8 cellular contexts compared by ENCODE assay signal in the genomic region with DNA sequence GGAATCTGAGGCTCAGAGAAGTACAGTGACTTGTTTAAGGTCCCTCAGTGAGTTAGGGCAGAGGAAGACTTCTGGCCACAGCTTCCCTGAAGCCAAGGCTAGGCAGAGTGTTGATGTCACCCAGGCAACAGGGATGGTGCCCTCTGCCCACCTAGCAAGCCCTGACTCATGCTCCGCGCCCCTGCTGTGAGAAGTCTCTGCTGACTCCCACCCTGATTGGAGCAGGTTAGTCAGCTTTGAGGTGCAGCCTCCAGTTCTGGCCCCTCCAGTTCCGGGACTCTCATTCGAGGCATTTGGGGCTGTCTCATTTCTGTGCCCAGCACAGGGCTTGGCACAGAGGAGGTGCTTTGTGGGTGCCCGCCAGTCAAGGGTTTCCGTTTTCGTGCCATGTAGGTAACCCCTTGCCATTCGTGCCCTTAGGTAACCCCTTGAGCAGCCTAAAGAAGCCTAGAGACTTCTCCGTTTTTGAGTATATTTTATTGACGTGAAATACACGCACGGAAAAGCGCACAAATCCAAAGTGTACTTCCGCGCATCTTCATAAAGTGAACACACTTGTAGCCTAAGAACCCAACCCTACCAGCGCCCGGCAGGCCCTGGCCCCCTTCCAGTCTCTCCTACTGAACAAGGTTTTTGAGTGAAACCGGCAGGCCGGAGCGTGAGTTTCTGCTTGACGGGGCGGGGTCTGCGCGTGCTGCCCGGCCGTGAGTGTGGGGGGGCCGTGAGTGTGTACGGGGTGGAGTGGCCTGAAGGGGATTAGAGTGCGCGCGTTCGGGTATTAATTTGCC. TPM values are rescaled to one million over a fixed set of nuclear protein-coding genes. Genes with fewer than 3 reads are reported as not detected.
DNase-seq lines count a peak whose midpoint lies in the region; ATAC-seq, FAIRE-seq and TF ChIP-seq lines count a peak whose summit lies in the region.
"Not testable (repeated sequence)": the region's sequence is repeated elsewhere in the genome, so short reads cannot be mapped to it uniquely, and the experiment has no call there.

No MANE protein-coding gene starts in this region.

- not testable (repeated sequence) for H3K27me3 ChIP-seq in HUES64 (ENCODE audit: insufficient read depth, low read length); psoas muscle (ENCODE audit: insufficient read depth in 3 of 3, low read length in 2 of 3)

- H3K27ac ChIP-seq in A549 = peak overlapping the region; percentile 89 to 97; a peak in 4 of 6 replicates
- H3K27ac ChIP-seq in HUES64 (ENCODE audit: low read depth, low read length); psoas muscle: not testable (repeated sequence)

- FAIRE-seq in A549 (lab: Jason Lieb, UNC) = peak; percentile 97

- H3K4me3 ChIP-seq in A549 = peak overlapping the region; percentile 93; the same call in 2 of the 3 replicates
- peak overlapping the region; percentile 89; the same call in 1 of the 2 replicates for H3K4me3 ChIP-seq in HUES64 (ENCODE audit: low read length)
- not testable (repeated sequence) for H3K4me3 ChIP-seq in psoas muscle

- CTCF ChIA-PET in A549 (lab: Yijun Ruan, JAX) = not testable (repeated sequence)

- POLR2A ChIA-PET in A549 (lab: Yijun Ruan, JAX) = not testable (repeated sequence)

- not testable (repeated sequence) for TF ChIP-seq EP300 in A549 (IDR thresholded peaks at IDR 0.05)

- H3K27ac Mint-ChIP-seq in activated naive CD4-positive, alpha-beta T cell treated with anti-CD3 and anti-CD28 coated beads, Interleukin-2, amount 50 U/mL, for 72 hours = not testable (repeated sequence)

- H3K9me3 ChIP-seq in A549; HUES64 (ENCODE audit: insufficient read depth, low read depth, low read length); psoas muscle: not testable (repeated sequence)

- H3K36me3 ChIP-seq in HUES64 (ENCODE audit: insufficient read depth, low read length); psoas muscle (ENCODE audit: insufficient read depth in 1 of 2, low read depth in 1 of 2): not testable (repeated sequence)

- ATAC-seq in A549 = peak; percentile 67 to 81
- peak; percentile 34 for ATAC-seq in GM19025 (IDR thresholded peaks at IDR 0.05; ENCODE audit: low read depth, unreplicated experiment)
- ATAC-seq in GM21723 (IDR thresholded peaks at IDR 0.05; ENCODE audit: unreplicated experiment) = peak; percentile 39
- peak; percentile 21 for ATAC-seq in HG02970 (IDR thresholded peaks at IDR 0.05; ENCODE audit: low FRiP score, unreplicated experiment)
- ATAC-seq in activated naive CD4-positive, alpha-beta T cell treated with anti-CD3 and anti-CD28 coated beads, Interleukin-2, amount 50 U/mL, for 72 hours = peak; percentile 67 to 79
- ATAC-seq in left cardiac atrium = peak; percentile 81 to 85
- peak; percentile 43 to 76 (median 68) for ATAC-seq in psoas muscle

- WGBS in A549 (ENCODE audit: missing lambda C conversion rate) = no CpG with 5 or more reads among the region's 32 CpGs
- no CpG with 5 or more reads among the region's 32 CpGs for WGBS in HUES64
- WGBS in psoas muscle, 3 donors = no CpG with 5 or more reads among the region's 32 CpGs

- H3K9me3 Mint-ChIP-seq in activated naive CD4-positive, alpha-beta T cell treated with anti-CD3 and anti-CD28 coated beads, Interleukin-2, amount 50 U/mL, for 72 hours = not testable (repeated sequence)

- not testable (repeated sequence) for TF ChIP-seq RAD21 in A549 (conservative IDR thresholded peaks at IDR 0.05 in 1 of 2, IDR thresholded peaks at IDR 0.05 in 1 of 2)

- H3K9ac ChIP-seq in HUES64 (ENCODE audit: low read depth, low read length) = not testable (repeated sequence)

- H3K36me3 Mint-ChIP-seq in activated naive CD4-positive, alpha-beta T cell treated with anti-CD3 and anti-CD28 coated beads, Interleukin-2, amount 50 U/mL, for 72 hours = not testable (repeated sequence)

- H3K4me1 ChIP-seq in A549 (peaks cover 14% of the 10 kb centered on the region), psoas muscle (peaks cover 13% of the 10 kb centered on the region)
- not testable (repeated sequence) for H3K4me1 ChIP-seq in HUES64 (ENCODE audit: insufficient read depth, low read length)

- H3K4me2 ChIP-seq in A549 = not testable (repeated sequence)

- not testable (repeated sequence) for DNase-seq in A549 (ENCODE audit: low read depth in 1 of 2, low spot score in 1 of 2); activated naive CD4-positive, alpha-beta T cell treated with anti-CD3 and anti-CD28 coated beads, Interleukin-2, amount 50 U/mL, for 72 hours (ENCODE audit: low spot score in 2 of 2); left cardiac atrium; psoas muscle

- not testable (repeated sequence) for TF ChIP-seq POLR2A in A549 (IDR thresholded peaks at IDR 0.05; ENCODE audit: low read length)

- not testable (repeated sequence) for TF ChIP-seq CTCF in A549 (IDR thresholded peaks at IDR 0.05); psoas muscle (IDR thresholded peaks at IDR 0.05)

- intact Hi-C loops in left cardiac atrium (cut with DNase I); psoas muscle (cut with DNase I): not testable (repeated sequence)

RNA-seq across cellular contexts. Expression of a gene that starts 0.6 kb away (rescaled TPM):
- polyA plus RNA-seq in A549 (2011; rRNA removed) = 32.7 and 33.8 TPM in 2 replicates
- 35.3 and 39.9 TPM in 2 replicates for polyA plus RNA-seq in A549 (2012; cell fraction: cytosol; rRNA removed)
- 77.1 and 85.8 TPM in 2 replicates for polyA plus RNA-seq in A549 (2012; cell fraction: nucleus; rRNA removed)
- 30.5 to 33.0 TPM (median 32.1 TPM) in 3 replicates for polyA plus RNA-seq in A549 (2017; fragmentation: RNase III; extraction: RNeasy Plus Mini Kit Qiagen cat#74134 plus additional on column Dnase treatment)
- 49.3 and 49.5 TPM in 2 replicates for polyA minus RNA-seq in A549 (2011; rRNA and poly(A)+ RNA removed)
- polyA plus RNA-seq in HUES64 (2013, experiment 1 of 2) = 18.1 TPM
- 21.7 TPM for polyA plus RNA-seq in HUES64 (2013, experiment 2 of 2)
- 1 to 10 TPM; 2.6 to 9.7 TPM for total RNA-seq in activated naive CD4-positive, alpha-beta T cell treated with anti-CD3 and anti-CD28 coated beads, Interleukin-2, amount 50 U/mL, for 72 hours
- total RNA-seq in left cardiac atrium = 10 to 100 TPM; 74.1 to 82.2 TPM
- total RNA-seq in psoas muscle = 10 to 100 TPM; 23.6 to 36.0 (median 26.9) TPM
- polyA plus RNA-seq in psoas muscle = 10 to 100 TPM; 11.6 to 27.2 (median 12.2) TPM

Comparison
In these comparisons a context has a peak if more than half of its experiments do, and no peak if none do; other contexts are left out.
1. ATAC-seq: peak in every context shown above with its lines; median percentile 83 in left cardiac atrium; 74 in A549; 73 in activated naive CD4-positive, alpha-beta T cell treated with anti-CD3 and anti-CD28 coated beads, Interleukin-2, amount 50 U/mL, for 72 hours; 68 in psoas muscle; 39 in GM21723; 34 in GM19025; 21 in HG02970.